ENCODE assay signal across 1 cellular context in genomic region chr7:92133737-92134270, GRCh38.
TF ChIP-seq lines count a peak whose summit lies in the region.

No MANE protein-coding gene starts in this region.

TF ChIP-seq in H1, 55 proteins besides CTCF, POLR2A, EP300 and RAD21 (continued from another document):
- peak in 1 of 2 experiments; percentile 79; a peak in 1 of 4 replicates for TF ChIP-seq SIN3A (conservative IDR thresholded peaks at IDR 0.05 in 1 of 2, IDR thresholded peaks at IDR 0.05 in 1 of 2; ENCODE audit: low read depth in 1 of 2, low read length in 2 of 2)
- TF ChIP-seq SP4 (IDR thresholded peaks at IDR 0.05; ENCODE audit: low read length): no peak
- no peak for TF ChIP-seq CEBPB (IDR thresholded peaks at IDR 0.05; ENCODE audit: low read depth, low read length)
- TF ChIP-seq SP1 (IDR thresholded peaks at IDR 0.05; ENCODE audit: low read depth, low read length): no peak
- 0 out of 2 replicates have a peak, but pooled peaks have one; percentile 28 for TF ChIP-seq TCF12 (IDR thresholded peaks at IDR 0.05; ENCODE audit: low read depth, low read length)
- 0 out of 2 replicates have a peak, but pooled peaks have one; percentile 32 for TF ChIP-seq TAF1 (IDR thresholded peaks at IDR 0.05; ENCODE audit: low read depth, low read length)
- no peak for TF ChIP-seq CHD2 (IDR thresholded peaks at IDR 0.05; ENCODE audit: low read length)
- no peak for TF ChIP-seq NRF1 (IDR thresholded peaks at IDR 0.05; ENCODE audit: low read depth, low read length)
- TF ChIP-seq RBBP5 (IDR thresholded peaks at IDR 0.05; ENCODE audit: borderline replicate concordance, low read depth, low read length): peak; percentile 62; the same call in 1 of the 2 replicates
- no peak for TF ChIP-seq GABPA (IDR thresholded peaks at IDR 0.05; ENCODE audit: borderline replicate concordance, insufficient read depth, low read length)
- TF ChIP-seq KDM1A (IDR thresholded peaks at IDR 0.05; ENCODE audit: borderline replicate concordance, low read length): peak; percentile 58; the same call in 1 of the 2 replicates
- TF ChIP-seq HDAC2 (IDR thresholded peaks at IDR 0.05; ENCODE audit: borderline replicate concordance in 1 of 2, low read depth in 2 of 2, low read length in 2 of 2): peak in 1 of 2 experiments; percentile 75; a peak in 1 of 4 replicates
- TF ChIP-seq SP2 (IDR thresholded peaks at IDR 0.05; ENCODE audit: low read length): no peak
TF ChIP-seq in H1: peak in this region for 10.
